In genomic region chr1:148379697-148380096, GRCh38 we compare ENCODE assay signal across 1 cellular context.
TF ChIP-seq lines count a peak whose summit lies in the region.

No MANE protein-coding gene starts in this region.

TF ChIP-seq in GM23338, 12 proteins besides CTCF, POLR2A, EP300 and RAD21:
- TF ChIP-seq EZH2 (IDR thresholded peaks at IDR 0.05; ENCODE audit: low read depth, unreplicated experiment) (no peak), JUNB (IDR thresholded peaks at IDR 0.05; ENCODE audit: unreplicated experiment) (no peak), EZH2phosphoT487 (IDR thresholded peaks at IDR 0.05; ENCODE audit: unreplicated experiment) (no peak), REST (IDR thresholded peaks at IDR 0.05; ENCODE audit: unreplicated experiment) (no peak), ZNF462 (CRISPR knock-in tag; IDR thresholded peaks at IDR 0.05) (no peak), CREB1 (CRISPR knock-in tag; IDR thresholded peaks at IDR 0.05; ENCODE audit: low read depth) (no peak), STAT1 (IDR thresholded peaks at IDR 0.05; ENCODE audit: unreplicated experiment) (no peak), ZNF114 (CRISPR knock-in tag; IDR thresholded peaks at IDR 0.05) (no peak), POLR2AphosphoS5 (IDR thresholded peaks at IDR 0.05; ENCODE audit: low read depth) (no peak), ZNF331 (CRISPR knock-in tag; IDR thresholded peaks at IDR 0.05; ENCODE audit: low read depth) (no peak), ETS1 (IDR thresholded peaks at IDR 0.05) (no peak), NANOG (IDR thresholded peaks at IDR 0.05; ENCODE audit: borderline replicate concordance) (no peak)
